31 cellular contexts compared by ENCODE assay signal in genomic region chr12:4026476-4026875, GRCh38.
DNase-seq lines count a peak whose midpoint lies in the region; ATAC-seq and TF ChIP-seq lines count a peak whose summit lies in the region.
"Had no signal": no experiment of that assay in that cellular context is flagged by ENCODE, and none has a peak within 500 bp of the region (broad histone marks: within the 10 kb centered on the region; RNA-seq: fewer than 3 reads in every experiment).

No MANE protein-coding gene starts in this region.

- peak overlapping the region; percentile 28 for H2AK5ac ChIP-seq in mesenchymal stem cell (ENCODE audit: low read length, severe bottlenecking)

- no peak overlapping the region for H2BK5ac ChIP-seq in mesenchymal stem cell (ENCODE audit: low read depth, low read length, poor library complexity, severe bottlenecking)

- H3K79me1 ChIP-seq in mesenchymal stem cell (replicated peaks; ENCODE audit: low read length, poor library complexity, severe bottlenecking): no peaks in the 10 kb centered on the region

- no peak for ATAC-seq in left lung
- no peak for ATAC-seq in GM19463 (IDR thresholded peaks at IDR 0.05; ENCODE audit: unreplicated experiment)
- ATAC-seq: activated CD4-positive, CD25-positive, alpha-beta regulatory T cell treated with anti-CD3 and anti-CD28 coated beads, Interleukin-2, amount 50 U/mL, for 24 hours; gastrocnemius medialis; psoas muscle; Right ventricle myocardium inferior; stimulated activated memory B cell treated with anti-CD40 and anti-IgM and Interleukin-4, amounts not matched to agents 10 μg/mL and 1 μg/mL and 100 μg/mL, for 72 hours had no signal

- no peak overlapping the region for H2BK15ac ChIP-seq in mesenchymal stem cell (ENCODE audit: low read depth, poor library complexity, severe bottlenecking)

- H4K8ac ChIP-seq in mesenchymal stem cell (ENCODE audit: low read length): no peak overlapping the region

- no peak overlapping the region for H3K4ac ChIP-seq in mesenchymal stem cell (ENCODE audit: low read depth in 1 of 2, low read length in 2 of 2)

- intact Hi-C loops in adrenal gland (cut with DNase I): no loop called here
- intact Hi-C loops in left lung (cut with DNase I): no loop called here
- intact Hi-C loops in ascending aorta (cut with DNase I): no loop called here

- peaks cover 14 to 22% of the 10 kb centered on the region in 2 donors for H3K4me1 ChIP-seq in adrenal gland (replicated peaks in 1 of 2)
- peaks cover 30% of the 10 kb centered on the region for H3K4me1 ChIP-seq in mesenchymal stem cell (ENCODE audit: control insufficient read depth, insufficient read depth, low read depth, low read length)
- H3K4me1 ChIP-seq in left lung: peaks cover under 1 to 16% of the 10 kb centered on the region in 2 donors
- peaks cover under 1% of the 10 kb centered on the region in 2 donors for H3K4me1 ChIP-seq in ascending aorta

- no peak overlapping the region for H3K4me3 Mint-ChIP-seq in activated CD4-positive, alpha-beta T cell treated with anti-CD3 and anti-CD28 coated beads, Interleukin-2, amount 10 ng/mL, durations not matched to agents 7 days and 5 days
- H3K4me3 Mint-ChIP-seq: activated CD4-positive, alpha-beta memory T cell treated with anti-CD3 and anti-CD28 coated beads, Interleukin-2, amount 10 ng/mL, durations not matched to agents 7 days and 5 days; memory B cell; stimulated activated memory B cell treated with anti-CD40 and anti-IgM and Interleukin-4, amounts not matched to agents 10 μg/mL and 1 μg/mL and 100 μg/mL, for 72 hours; T-helper 1 cell treated with Interleukin-12 subunit alpha and Interleukin-12 subunit beta and Interleukin-4 antibody, amounts not matched to agents 30 μg/mL and 1 μg/mL, for 36 hours had no signal

- H3K27ac ChIP-seq in adrenal gland (peak overlapping the region in 4 of 5 donors; percentile 75 to 91 (median 82)), mesenchymal stem cell (ENCODE audit: low read length, poor library complexity, severe bottlenecking) (no peak overlapping the region), left lung (no peak overlapping the region), ascending aorta (no peak overlapping the region)
- H3K27ac ChIP-seq: 22Rv1, brain microvascular endothelial cell, C4-2B, gastrocnemius medialis, psoas muscle, upper lobe of left lung had no signal

- no peaks in the 10 kb centered on the region for H3K9me3 ChIP-seq in adrenal gland (replicated peaks in 1 of 3)
- no peaks in the 10 kb centered on the region for H3K9me3 ChIP-seq in mesenchymal stem cell (ENCODE audit: control insufficient read depth, low read length)
- H3K9me3 ChIP-seq in left lung: no peaks in the 10 kb centered on the region
- H3K9me3 ChIP-seq in ascending aorta: no peaks in the 10 kb centered on the region
- H3K9me3 ChIP-seq: gastrocnemius medialis, MG63, psoas muscle, SK-N-SH, upper lobe of left lung had no signal

- CTCF ChIA-PET in activated CD4-positive, alpha-beta T cell treated with anti-CD3 and anti-CD28 coated beads, Interleukin-2, amount 10 ng/mL, durations not matched to agents 7 days and 5 days (lab: Charles Lee): interaction anchor here (1.5 kb wide), 1 partner anchor 251 kb away, joined by 5 read pairs; no protein-coding TSS in a partner anchor

- H2BK120ac ChIP-seq in mesenchymal stem cell (ENCODE audit: low read depth, low read length): peak overlapping the region; percentile 58

- H3K27ac Mint-ChIP-seq in activated CD4-positive, alpha-beta T cell treated with anti-CD3 and anti-CD28 coated beads, Interleukin-2, amount 10 ng/mL, durations not matched to agents 7 days and 5 days: peak overlapping the region; percentile 61
- H3K27ac Mint-ChIP-seq: activated CD4-positive, alpha-beta memory T cell treated with anti-CD3 and anti-CD28 coated beads, Interleukin-2, amount 10 ng/mL, durations not matched to agents 7 days and 5 days; memory B cell; stimulated activated memory B cell treated with anti-CD40 and anti-IgM and Interleukin-4, amounts not matched to agents 10 μg/mL and 1 μg/mL and 100 μg/mL, for 72 hours; T-helper 1 cell treated with Interleukin-12 subunit alpha and Interleukin-12 subunit beta and Interleukin-4 antibody, amounts not matched to agents 30 μg/mL and 1 μg/mL, for 36 hours had no signal

- H4K91ac ChIP-seq in mesenchymal stem cell (ENCODE audit: low read length): no peak overlapping the region

- no peak overlapping the region for H3K14ac ChIP-seq in mesenchymal stem cell (ENCODE audit: low read length in 2 of 2)

- H3K27me3 ChIP-seq in adrenal gland: no peaks in the 10 kb centered on the region
- H3K27me3 ChIP-seq in mesenchymal stem cell (ENCODE audit: control insufficient read depth in 1 of 2, insufficient read depth in 1 of 2, low read length in 2 of 2): no peaks in the 10 kb centered on the region
- H3K27me3 ChIP-seq in left lung: peaks cover 0 to 16% of the 10 kb centered on the region in 2 donors
- no peaks in the 10 kb centered on the region for H3K27me3 ChIP-seq in ascending aorta
- H3K27me3 ChIP-seq: brain microvascular endothelial cell, MG63, upper lobe of left lung had no signal

- no peak overlapping the region for H3K23ac ChIP-seq in mesenchymal stem cell (ENCODE audit: low read length in 2 of 2)

- H2BK12ac ChIP-seq in mesenchymal stem cell (ENCODE audit: low read length in 2 of 2): peak overlapping the region in 1 of 2 experiments; percentile 38

- no peaks in the 10 kb centered on the region for H3K27me3 Mint-ChIP-seq in activated CD4-positive, alpha-beta T cell treated with anti-CD3 and anti-CD28 coated beads, Interleukin-2, amount 10 ng/mL, durations not matched to agents 7 days and 5 days

- no peak for DNase-seq in activated CD4-positive, alpha-beta T cell treated with anti-CD3 and anti-CD28 coated beads, Interleukin-2, amount 10 ng/mL, durations not matched to agents 7 days and 5 days
- no peak for DNase-seq in activated CD4-positive, alpha-beta T cell treated with anti-CD3 and anti-CD28 coated beads, Interleukin-2, amount 50 U/mL, for 4 hours
- peak in 5 of 7 donors; percentile 32 to 60 (median 38) for DNase-seq in adrenal gland
- no peak for DNase-seq in mesenchymal stem cell
- peak; percentile 66 for DNase-seq in renal cortical epithelial cell (ENCODE audit: low read depth)
- DNase-seq in left lung: no peak
- DNase-seq in ascending aorta (ENCODE audit: low spot score in 2 of 2): no peak
- DNase-seq: activated CD4-positive, alpha-beta memory T cell treated with anti-CD3 and anti-CD28 coated beads, Interleukin-2, amount 10 ng/mL, durations not matched to agents 7 days and 5 days; activated CD8-positive, alpha-beta memory T cell treated with anti-CD3 and anti-CD28 coated beads, Interleukin-2, amount 50 U/mL, for 4 hours; activated naive CD4-positive, alpha-beta T cell; brain microvascular endothelial cell; DMS79 treated with DMSO at 0.1 percent for 48 hours; gastrocnemius medialis; GF-D8; KG1; MG63; NCI-H2029; NCI-H526; occipital lobe; psoas muscle; SK-N-SH; substantia nigra; upper lobe of left lung had no signal

- H3K4me2 ChIP-seq in mesenchymal stem cell (ENCODE audit: low read length, poor library complexity, severe bottlenecking): no peak overlapping the region
- H3K4me2 ChIP-seq: SK-N-SH had no signal

- no peaks in the 10 kb centered on the region for H3K36me3 Mint-ChIP-seq in activated CD4-positive, alpha-beta T cell treated with anti-CD3 and anti-CD28 coated beads, Interleukin-2, amount 10 ng/mL, durations not matched to agents 7 days and 5 days (ENCODE audit: low read depth)
- H3K36me3 Mint-ChIP-seq: memory B cell; stimulated activated memory B cell treated with anti-CD40 and anti-IgM and Interleukin-4, amounts not matched to agents 10 μg/mL and 1 μg/mL and 100 μg/mL, for 72 hours had no signal

- WGBS in adrenal gland, 4 donors: 53 to 70% (median 59%) methylated on average over 7 of the region's 7 CpGs
- WGBS in mesenchymal stem cell: 92% methylated on average over 7 of the region's 7 CpGs

- POLR2A ChIA-PET in activated CD4-positive, alpha-beta T cell treated with anti-CD3 and anti-CD28 coated beads, Interleukin-2, amount 10 ng/mL, durations not matched to agents 7 days and 5 days (lab: Charles Lee): no interaction called here

- no peaks in the 10 kb centered on the region for H3K36me3 ChIP-seq in adrenal gland (replicated peaks in 1 of 2)
- H3K36me3 ChIP-seq in mesenchymal stem cell (ENCODE audit: control insufficient read depth in 1 of 2, insufficient read depth in 2 of 2, low read depth in 1 of 2, low read length in 2 of 2): no peaks in the 10 kb centered on the region
- no peaks in the 10 kb centered on the region for H3K36me3 ChIP-seq in left lung
- no peaks in the 10 kb centered on the region for H3K36me3 ChIP-seq in ascending aorta
- H3K36me3 ChIP-seq: brain microvascular endothelial cell, gastrocnemius medialis, MG63, upper lobe of left lung had no signal

- H3K4me3 ChIP-seq in adrenal gland (no peak overlapping the region), mesenchymal stem cell (ENCODE audit: insufficient read depth in 1 of 2, low read depth in 1 of 2, low read length in 2 of 2) (no peak overlapping the region), left lung (no peak overlapping the region), ascending aorta (no peak overlapping the region)
- H3K4me3 ChIP-seq: gastrocnemius medialis, MG63, psoas muscle, upper lobe of left lung had no signal

- TF ChIP-seq CTCF in adrenal gland (IDR thresholded peaks at IDR 0.05) (no peak), left lung (IDR thresholded peaks at IDR 0.05) (no peak), ascending aorta (IDR thresholded peaks at IDR 0.05) (no peak)

- H3K18ac ChIP-seq in mesenchymal stem cell (ENCODE audit: low read depth in 1 of 2, low read length in 2 of 2): no peak overlapping the region

- no peak for TF ChIP-seq POLR2A in adrenal gland (IDR thresholded peaks at IDR 0.05)

- peaks cover 41% of the 10 kb centered on the region for H3K4me1 Mint-ChIP-seq in activated CD4-positive, alpha-beta T cell treated with anti-CD3 and anti-CD28 coated beads, Interleukin-2, amount 10 ng/mL, durations not matched to agents 7 days and 5 days

- H3K9me3 Mint-ChIP-seq in activated CD4-positive, alpha-beta T cell treated with anti-CD3 and anti-CD28 coated beads, Interleukin-2, amount 10 ng/mL, durations not matched to agents 7 days and 5 days: no peaks in the 10 kb centered on the region
- H3K9me3 Mint-ChIP-seq: activated CD4-positive, alpha-beta memory T cell treated with anti-CD3 and anti-CD28 coated beads, Interleukin-2, amount 10 ng/mL, durations not matched to agents 7 days and 5 days; memory B cell; stimulated activated memory B cell treated with anti-CD40 and anti-IgM and Interleukin-4, amounts not matched to agents 10 μg/mL and 1 μg/mL and 100 μg/mL, for 72 hours; T-helper 1 cell treated with Interleukin-12 subunit alpha and Interleukin-12 subunit beta and Interleukin-4 antibody, amounts not matched to agents 30 μg/mL and 1 μg/mL, for 36 hours had no signal

- H3K9ac ChIP-seq in mesenchymal stem cell (ENCODE audit: low read length): no peak overlapping the region
- H3K9ac ChIP-seq: SK-N-SH had no signal

- no peak overlapping the region for H2AFZ ChIP-seq in mesenchymal stem cell (ENCODE audit: low read depth, low read length)

Comparison
In these comparisons a context has a peak if more than half of its experiments do, and no peak if none do; other contexts are left out.
1. DNase-seq: peak in adrenal gland (5 of 7) and renal cortical epithelial cell (single experiment); none in activated CD4-positive, alpha-beta T cell treated with anti-CD3 and anti-CD28 coated beads, Interleukin-2, amount 10 ng/mL, durations not matched to agents 7 days and 5 days (single experiment), activated CD4-positive, alpha-beta T cell treated with anti-CD3 and anti-CD28 coated beads, Interleukin-2, amount 50 U/mL, for 4 hours (0 of 2), mesenchymal stem cell (single experiment), left lung (0 of 2) and ascending aorta (0 of 2).
2. H3K27ac ChIP-seq: peak in adrenal gland (4 of 5); none in mesenchymal stem cell (single experiment), left lung (0 of 2) and ascending aorta (0 of 2).